In genomic region chr13:44385847-44386246, GRCh38 we compare ENCODE assay signal across 17 cellular contexts.
"Had no signal": no experiment of that assay in that cellular context is flagged by ENCODE, and none has a peak within 500 bp of the region (broad histone marks: within the 10 kb centered on the region; RNA-seq: fewer than 3 reads in every experiment).

No MANE protein-coding gene starts in this region.

- ATAC-seq: activated CD4-positive, CD25-positive, alpha-beta regulatory T cell treated with anti-CD3 and anti-CD28 coated beads, Interleukin-2, amount 50 U/mL, for 24 hours; left ventricle myocardium superior had no signal

- DNase-seq: activated CD4-positive, alpha-beta T cell treated with anti-CD3 and anti-CD28 coated beads, Interleukin-2, amount 50 U/mL, for 1 hour; activated CD8-positive, alpha-beta memory T cell treated with anti-CD3 and anti-CD28 coated beads for 24 hours; activated naive CD4-positive, alpha-beta T cell treated with Interleukin-2 at 50 U/mL for 16 hours; anterior cingulate cortex; brain microvascular endothelial cell; cerebellar nuclear complex; effector CD8-positive, alpha-beta T cell; foreskin fibroblast; hypothalamus; kidney; left ventricle myocardium superior; ovary; stimulated activated CD4-positive, alpha-beta T cell treated with anti-CD3 and anti-CD28 coated beads, Interleukin-4, amount 100 ng/mL, for 1 hour; stimulated activated naive CD4-positive, alpha-beta T cell treated with Interleukin-2 at 50 U/mL for 16 hours; substantia nigra; transverse colon had no signal

- H3K36me3 ChIP-seq: brain microvascular endothelial cell, ovary, transverse colon had no signal

- H3K4me3 ChIP-seq: ovary, transverse colon had no signal

- H3K27me3 ChIP-seq: brain microvascular endothelial cell, ovary, transverse colon had no signal

- H3K27ac ChIP-seq: brain microvascular endothelial cell, ovary, transverse colon had no signal

- H3K9me3 ChIP-seq: ovary, transverse colon had no signal
